Comparison of ENCODE assay signal across 9 cellular contexts in the genomic region with DNA sequence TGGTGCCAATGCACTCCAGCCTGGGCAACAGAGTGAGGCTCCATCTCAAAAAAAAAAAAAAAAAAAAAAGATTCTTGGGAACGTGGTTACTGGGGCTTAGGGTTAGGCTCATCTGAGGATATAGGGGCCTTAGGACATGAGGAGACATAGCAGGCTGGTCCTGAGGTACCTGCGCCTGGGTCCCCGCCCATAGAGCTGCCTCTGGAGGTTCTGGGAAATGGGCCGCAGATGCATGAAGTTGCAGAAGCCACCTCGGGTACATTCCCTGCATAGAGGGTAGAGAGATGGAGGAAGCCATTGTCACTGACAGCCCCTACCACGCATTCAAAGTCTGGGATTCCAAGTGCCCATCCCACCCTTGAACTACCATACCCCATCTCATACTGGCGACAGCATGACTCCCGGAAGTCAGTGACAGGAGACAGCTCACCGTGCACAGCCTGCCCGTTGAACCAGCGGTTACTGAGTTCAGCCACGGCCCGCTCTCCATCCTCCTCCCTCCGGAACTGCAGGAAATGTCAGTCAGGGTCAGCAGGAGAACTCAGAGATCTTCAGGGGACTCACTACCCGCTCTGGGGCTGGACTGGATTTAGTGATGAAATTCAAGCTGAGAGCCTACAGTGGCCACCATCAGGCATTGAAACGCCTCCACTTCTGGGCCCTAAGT. TPM values are rescaled to one million over a fixed set of nuclear protein-coding genes. Genes with fewer than 3 reads are reported as not detected.
DNase-seq lines count a peak whose midpoint lies in the region; ATAC-seq and TF ChIP-seq lines count a peak whose summit lies in the region.
"Had no signal": no experiment of that assay in that cellular context is flagged by ENCODE, and none has a peak within 500 bp of the region (broad histone marks: within the 10 kb centered on the region; RNA-seq: fewer than 3 reads in every experiment).

No MANE protein-coding gene starts in this region.

- peak overlapping the region; percentile 98 for H3K27ac ChIP-seq in CD4-positive, alpha-beta T cell (ENCODE audit: low read depth, low read length)
- peak overlapping the region; percentile 100 for H3K27ac ChIP-seq in muscle layer of colon (ENCODE audit: low read depth, low read length)

- H3K27ac Mint-ChIP-seq in CD4-positive, alpha-beta T cell = peak overlapping the region; percentile 98
- H3K27ac Mint-ChIP-seq in T-helper 17 cell = peak overlapping the region; percentile 100

- no peaks in the 10 kb centered on the region for H3K27me3 ChIP-seq in CD4-positive, alpha-beta T cell (ENCODE audit: control insufficient read depth, insufficient read depth, low read length)
- H3K27me3 ChIP-seq in muscle layer of colon (ENCODE audit: control insufficient read depth in 1 of 2, insufficient read depth in 2 of 2, low read length in 2 of 2) = no peaks in the 10 kb centered on the region

- no peak for DNase-seq in CD4-positive, alpha-beta T cell
- DNase-seq in T-helper 17 cell (no peak), retina (no peak), amygdala (lab: John Stamatoyannopoulos, UW) (no peak)
- DNase-seq: DMS153, NCI-H510A treated with DMSO at 0.1 percent for 48 hours, occipital lobe had no signal

- no peak for TF ChIP-seq CTCF in CD4-positive, alpha-beta T cell (IDR thresholded peaks at IDR 0.05)

- H3K9ac ChIP-seq in muscle layer of colon (ENCODE audit: low read length) = no peak overlapping the region

- H3K9me3 Mint-ChIP-seq in CD4-positive, alpha-beta T cell = no peaks in the 10 kb centered on the region

- no peak for ATAC-seq in CD4-positive, alpha-beta T cell (ENCODE audit: poor library complexity)
- ATAC-seq in T-helper 17 cell (no peak), HG02981 (IDR thresholded peaks at IDR 0.05; ENCODE audit: unreplicated experiment) (no peak)

- H3K9me3 ChIP-seq in CD4-positive, alpha-beta T cell (ENCODE audit: control insufficient read depth, low read length) = no peaks in the 10 kb centered on the region
- H3K9me3 ChIP-seq in T-helper 17 cell (ENCODE audit: control insufficient read depth, low read length, poor library complexity, severe bottlenecking) (no peaks in the 10 kb centered on the region), muscle layer of colon (ENCODE audit: low read length) (no peaks in the 10 kb centered on the region)

- CTCF ChIA-PET in CD4-positive, alpha-beta T cell (lab: Charles Lee) = interaction anchor here (0.6 to 0.9 kb wide), 2 partner anchors 21 to 187 kb away, joined by 3 read pairs; no protein-coding TSS in a partner anchor

- H3K4me3 ChIP-seq in muscle layer of colon (ENCODE audit: low read depth in 1 of 2, low read length in 2 of 2) = peak overlapping the region in 1 of 2 donors; percentile 94

- peaks cover 8% of the 10 kb centered on the region for H3K36me3 ChIP-seq in muscle layer of colon (ENCODE audit: insufficient read depth, low read length)

- POLR2A ChIA-PET in CD4-positive, alpha-beta T cell (lab: Charles Lee) = interaction anchor here (1.0 to 2.2 kb wide), 12 partner anchors 9 to 311 kb away, joined by 3 to 23 read pairs (median 8); a partner anchor contains a TSS

- peaks cover 56% of the 10 kb centered on the region for H3K4me1 Mint-ChIP-seq in CD4-positive, alpha-beta T cell (ENCODE audit: low read depth)
- peaks cover 54% of the 10 kb centered on the region for H3K4me1 Mint-ChIP-seq in T-helper 17 cell

- no peaks in the 10 kb centered on the region for H3K27me3 Mint-ChIP-seq in CD4-positive, alpha-beta T cell
- no peaks in the 10 kb centered on the region for H3K27me3 Mint-ChIP-seq in T-helper 17 cell

- peaks cover 39% of the 10 kb centered on the region for H3K36me3 Mint-ChIP-seq in CD4-positive, alpha-beta T cell (ENCODE audit: low read depth)
- H3K36me3 Mint-ChIP-seq in T-helper 17 cell (ENCODE audit: low read depth) = peaks cover 4% of the 10 kb centered on the region

- H3K4me1 ChIP-seq in muscle layer of colon (ENCODE audit: insufficient read depth, low read length) = peaks cover 36% of the 10 kb centered on the region

- intact Hi-C loops in CD4-positive, alpha-beta T cell (cut with DNase I, micrococcal nuclease) = loop anchor here (2.0 to 10.0 kb wide), 4 partner anchors 27 to 371 kb away; a partner anchor contains a TSS

- H3K4me3 Mint-ChIP-seq in CD4-positive, alpha-beta T cell = peak overlapping the region; percentile 94
- peak overlapping the region; percentile 98 for H3K4me3 Mint-ChIP-seq in T-helper 17 cell

RNA-seq across cellular contexts. Expression of a gene that starts 1.4 kb away (rescaled TPM):
- 10 to 100 TPM; 74.6 to 85.8 TPM for total RNA-seq in CD4-positive, alpha-beta T cell
- total RNA-seq in T-helper 17 cell = 10 to 100 TPM; 48.1 to 68.2 TPM

RNA-seq across cellular contexts. Expression of a gene that starts 1.5 kb away (rescaled TPM):
- 10 to 100 TPM; 40.3 to 43.1 TPM for total RNA-seq in CD4-positive, alpha-beta T cell
- 10 to 100 TPM; 48.1 to 59.0 TPM for total RNA-seq in T-helper 17 cell

RNA-seq across cellular contexts. Expression of a gene that starts 1.7 kb away (rescaled TPM):
- total RNA-seq in CD4-positive, alpha-beta T cell = 1 to 10 TPM; 7.3 to 9.4 TPM
- total RNA-seq in T-helper 17 cell = 10 to 100 TPM; 21.2 to 24.9 TPM

RNA-seq across cellular contexts. Expression of a gene that starts 4.6 kb away (rescaled TPM):
- total RNA-seq in CD4-positive, alpha-beta T cell = 1 to 10 TPM; 4.8 to 6.0 TPM
- total RNA-seq in T-helper 17 cell = 10 to 100 TPM; 12.6 to 13.6 TPM

RNA-seq across cellular contexts. Expression of a gene that starts 13.1 kb away (rescaled TPM):
- not detected for total RNA-seq in CD4-positive, alpha-beta T cell
- not detected for total RNA-seq in T-helper 17 cell
